Comparison of ENCODE assay signal across 13 cellular contexts in genomic region chr2:128661955-128662564, GRCh38.
"Had no signal": no experiment of that assay in that cellular context is flagged by ENCODE, and none has a peak within 500 bp of the region (broad histone marks: within the 10 kb centered on the region; RNA-seq: fewer than 3 reads in every experiment).

No MANE protein-coding gene starts in this region.

- H3K27ac ChIP-seq: coronary artery, transverse colon, WERI-Rb-1 had no signal

- H3K4me3 ChIP-seq: coronary artery, transverse colon had no signal

- H3K9me3 Mint-ChIP-seq: activated naive CD4-positive, alpha-beta T cell treated with anti-CD3 and anti-CD28 coated beads, Interleukin-2, amount 50 U/mL, for 24 hours; T-cell had no signal

- H3K4me3 Mint-ChIP-seq: activated naive CD4-positive, alpha-beta T cell treated with anti-CD3 and anti-CD28 coated beads, Interleukin-2, amount 50 U/mL, for 24 hours; naive thymus-derived CD8-positive, alpha-beta T cell; T-cell had no signal

- DNase-seq: activated CD4-positive, alpha-beta T cell treated with anti-CD3 and anti-CD28 coated beads for 4 hours; activated CD8-positive, alpha-beta memory T cell treated with anti-CD3 and anti-CD28 coated beads for 24 hours; central memory CD4-positive, alpha-beta T cell; effector CD8-positive, alpha-beta T cell; hippocampal formation; naive thymus-derived CD8-positive, alpha-beta T cell; T-cell; T1000; transverse colon; WERI-Rb-1 had no signal

- H3K4me1 Mint-ChIP-seq: activated naive CD4-positive, alpha-beta T cell treated with anti-CD3 and anti-CD28 coated beads, Interleukin-2, amount 50 U/mL, for 24 hours; T-cell had no signal

- H3K4me1 ChIP-seq: transverse colon had no signal

- H3K9me3 ChIP-seq: transverse colon had no signal

- H3K36me3 ChIP-seq: transverse colon, WERI-Rb-1 had no signal

- ATAC-seq: naive thymus-derived CD8-positive, alpha-beta T cell; T-cell had no signal

- H3K36me3 Mint-ChIP-seq: activated naive CD4-positive, alpha-beta T cell treated with anti-CD3 and anti-CD28 coated beads, Interleukin-2, amount 50 U/mL, for 24 hours; T-cell had no signal

- H3K27me3 ChIP-seq: transverse colon had no signal

- H3K27ac Mint-ChIP-seq: activated naive CD4-positive, alpha-beta T cell treated with anti-CD3 and anti-CD28 coated beads, Interleukin-2, amount 50 U/mL, for 24 hours; naive thymus-derived CD8-positive, alpha-beta T cell; progenitor cell of endocrine pancreas; T-cell had no signal
